In genomic region chr1:29603622-29604021, GRCh38 we compare ENCODE assay signal across 25 cellular contexts.
"Had no signal": no experiment of that assay in that cellular context is flagged by ENCODE, and none has a peak within 500 bp of the region (broad histone marks: within the 10 kb centered on the region; RNA-seq: fewer than 3 reads in every experiment).

No MANE protein-coding gene starts in this region.

- FAIRE-seq: RCC 7860, TTC549 had no signal

- H3K36me3 Mint-ChIP-seq: activated naive CD8-positive, alpha-beta T cell treated with anti-CD3 and anti-CD28 coated beads, Interleukin-2, amount 10 ng/mL, durations not matched to agents 7 days and 5 days; IgD-negative memory B cell had no signal

- H3K4me1 ChIP-seq: adrenal gland, breast epithelium had no signal

- H3K27me3 ChIP-seq: adrenal gland, breast epithelium had no signal

- H3K27ac Mint-ChIP-seq: activated CD4-positive, alpha-beta memory T cell treated with anti-CD3 and anti-CD28 coated beads, Interleukin-2, amount 10 ng/mL, durations not matched to agents 7 days and 5 days; activated naive CD8-positive, alpha-beta T cell treated with anti-CD3 and anti-CD28 coated beads, Interleukin-2, amount 10 ng/mL, durations not matched to agents 7 days and 5 days; IgD-negative memory B cell had no signal

- H3K4me3 Mint-ChIP-seq: activated CD4-positive, alpha-beta memory T cell treated with anti-CD3 and anti-CD28 coated beads, Interleukin-2, amount 10 ng/mL, durations not matched to agents 7 days and 5 days; activated naive CD8-positive, alpha-beta T cell treated with anti-CD3 and anti-CD28 coated beads, Interleukin-2, amount 10 ng/mL, durations not matched to agents 7 days and 5 days; IgD-negative memory B cell had no signal

- H3K4me3 ChIP-seq: adrenal gland, breast epithelium had no signal

- ATAC-seq: PC-3 had no signal

- H3K9me3 Mint-ChIP-seq: activated CD4-positive, alpha-beta memory T cell treated with anti-CD3 and anti-CD28 coated beads, Interleukin-2, amount 10 ng/mL, durations not matched to agents 7 days and 5 days had no signal

- H3K9me3 ChIP-seq: adrenal gland had no signal

- DNase-seq: activated CD4-positive, alpha-beta memory T cell treated with anti-CD3 and anti-CD28 coated beads, Interleukin-2, amount 10 ng/mL, durations not matched to agents 7 days and 5 days; activated CD4-positive, alpha-beta T cell treated with anti-CD3 and anti-CD28 coated beads, Interleukin-2, amount 50 U/mL, for 1 hour; activated CD4-positive, CD25-positive, alpha-beta regulatory T cell; activated CD8-positive, alpha-beta memory T cell treated with anti-CD3 and anti-CD28 coated beads, Interleukin-2, amount 50 U/mL, for 48 hours; activated naive CD4-positive, alpha-beta T cell treated with anti-CD3 and anti-CD28 coated beads, Interleukin-2, amount 50 U/mL, for 16 hours; activated naive CD8-positive, alpha-beta T cell treated with anti-CD3 and anti-CD28 coated beads, Interleukin-2, amount 10 ng/mL, durations not matched to agents 7 days and 5 days; activated T-cell treated with anti-CD3 and anti-CD28 coated beads, Interleukin-2, amount 50 U/mL, for 1 hour; adrenal gland; anterior cingulate cortex; central memory CD4-positive, alpha-beta T cell; KG1; NCI-H1048; NCI-H1417; NCI-H1930; NCI-H446; NCI-H524; PC-3; SHP77; T-helper 2 cell; T1000 had no signal

- H3K36me3 ChIP-seq: adrenal gland, breast epithelium had no signal

- H3K27ac ChIP-seq: adrenal gland, breast epithelium, VCaP had no signal

- H3K4me1 Mint-ChIP-seq: activated CD4-positive, alpha-beta memory T cell treated with anti-CD3 and anti-CD28 coated beads, Interleukin-2, amount 10 ng/mL, durations not matched to agents 7 days and 5 days; activated naive CD8-positive, alpha-beta T cell treated with anti-CD3 and anti-CD28 coated beads, Interleukin-2, amount 10 ng/mL, durations not matched to agents 7 days and 5 days had no signal
